ENCODE assay signal across 9 cellular contexts in genomic region chr13:37706041-37706440, GRCh38.
"Had no signal": no experiment of that assay in that cellular context is flagged by ENCODE, and none has a peak within 500 bp of the region (broad histone marks: within the 10 kb centered on the region; RNA-seq: fewer than 3 reads in every experiment).

No MANE protein-coding gene starts in this region.

- H3K4me3 ChIP-seq: GM23338 had no signal

- H3K27me3 Mint-ChIP-seq: IgD-negative memory B cell had no signal

- H3K9me3 Mint-ChIP-seq: GM23338, H9, IgD-negative memory B cell had no signal

- FAIRE-seq: H1, H54, HepG2 had no signal

- H2AFZ ChIP-seq: GM23338 had no signal

- ATAC-seq: GM23338, HepG2 had no signal

- H3K27ac ChIP-seq: HL-60 had no signal

- DNase-seq: H9, HCEC 1CT, KBM-7 had no signal

- H3K4me1 Mint-ChIP-seq: GM23338, H9, IgD-negative memory B cell had no signal

- H3K4me2 ChIP-seq: GM23338 had no signal

- H3K27ac Mint-ChIP-seq: GM23338, IgD-negative memory B cell had no signal

- H3K4me3 Mint-ChIP-seq: GM23338, H9, IgD-negative memory B cell had no signal
